1 cellular context compared by ENCODE assay signal in genomic region chr17:64177346-64178010, GRCh38.
A peak's percentile ranks its signal among the peaks of the same experiment; 100 is the strongest.
TF ChIP-seq lines count a peak whose summit lies in the region.

No MANE protein-coding gene starts in this region.

TF ChIP-seq in SK-N-SH, 30 proteins besides CTCF, POLR2A, EP300 and RAD21 (continued from another document):
- TF ChIP-seq, protein P1, sequence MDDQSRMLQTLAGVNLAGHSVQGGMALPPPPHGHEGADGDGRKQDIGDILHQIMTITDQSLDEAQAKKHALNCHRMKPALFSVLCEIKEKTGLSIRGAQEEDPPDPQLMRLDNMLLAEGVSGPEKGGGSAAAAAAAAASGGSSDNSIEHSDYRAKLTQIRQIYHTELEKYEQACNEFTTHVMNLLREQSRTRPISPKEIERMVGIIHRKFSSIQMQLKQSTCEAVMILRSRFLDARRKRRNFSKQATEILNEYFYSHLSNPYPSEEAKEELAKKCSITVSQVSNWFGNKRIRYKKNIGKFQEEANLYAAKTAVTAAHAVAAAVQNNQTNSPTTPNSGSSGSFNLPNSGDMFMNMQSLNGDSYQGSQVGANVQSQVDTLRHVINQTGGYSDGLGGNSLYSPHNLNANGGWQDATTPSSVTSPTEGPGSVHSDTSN (IDR thresholded peaks at IDR 0.05), result peak; percentile 63
- no peak for TF ChIP-seq FOSL2 (IDR thresholded peaks at IDR 0.05; ENCODE audit: borderline replicate concordance, low read depth)
- TF ChIP-seq POLR2AphosphoS5 (IDR thresholded peaks at IDR 0.05; ENCODE audit: low read depth, low read length), result no peak
- 0 out of 2 replicates have a peak, but pooled peaks have one; percentile 38 for TF ChIP-seq FOXJ3 (CRISPR knock-in tag; IDR thresholded peaks at IDR 0.05)
- 0 out of 2 replicates have a peak, but pooled peaks have one; percentile 18 for TF ChIP-seq TCF12 (IDR thresholded peaks at IDR 0.05)
- TF ChIP-seq EZH2phosphoT487 (IDR thresholded peaks at IDR 0.05; ENCODE audit: borderline replicate concordance, low read depth), result no peak
- peak; percentile 91 for TF ChIP-seq GATA2 (CRISPR knock-in tag; IDR thresholded peaks at IDR 0.05)
- no peak for TF ChIP-seq RXRA (IDR thresholded peaks at IDR 0.05; ENCODE audit: borderline replicate concordance, low read depth)
- TF ChIP-seq USF1 (IDR thresholded peaks at IDR 0.05; ENCODE audit: borderline replicate concordance, low read depth), result no peak
- TF ChIP-seq NRF1 (IDR thresholded peaks at IDR 0.05; ENCODE audit: low read depth, low read length), result no peak
- no peak for TF ChIP-seq REST (IDR thresholded peaks at IDR 0.05; ENCODE audit: low read depth, low read length)
- TF ChIP-seq TAF1 (IDR thresholded peaks at IDR 0.05; ENCODE audit: borderline replicate concordance, low read depth, low read length), result no peak
TF ChIP-seq in SK-N-SH: peak in this region for 5.
